ENCODE assay signal across 1 cellular context in genomic region chr1:36397378-36398230, GRCh38.
TF ChIP-seq lines count a peak whose summit lies in the region.

Gene LSM10, minus strand, starts transcription at chr1:36397908. Its CDS starts 3,779 bp downstream, at chr1:36394129.

TF ChIP-seq in HepG2, 621 proteins besides CTCF, POLR2A, EP300 and RAD21 (continued from another document and continues in another):
- TF ChIP-seq, protein P1, sequence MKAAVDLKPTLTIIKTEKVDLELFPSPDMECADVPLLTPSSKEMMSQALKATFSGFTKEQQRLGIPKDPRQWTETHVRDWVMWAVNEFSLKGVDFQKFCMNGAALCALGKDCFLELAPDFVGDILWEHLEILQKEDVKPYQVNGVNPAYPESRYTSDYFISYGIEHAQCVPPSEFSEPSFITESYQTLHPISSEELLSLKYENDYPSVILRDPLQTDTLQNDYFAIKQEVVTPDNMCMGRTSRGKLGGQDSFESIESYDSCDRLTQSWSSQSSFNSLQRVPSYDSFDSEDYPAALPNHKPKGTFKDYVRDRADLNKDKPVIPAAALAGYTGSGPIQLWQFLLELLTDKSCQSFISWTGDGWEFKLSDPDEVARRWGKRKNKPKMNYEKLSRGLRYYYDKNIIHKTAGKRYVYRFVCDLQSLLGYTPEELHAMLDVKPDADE (CRISPR knock-in tag; IDR thresholded peaks at IDR 0.05), result 0 out of 2 replicates have a peak, but pooled peaks have one; percentile 42
- TF ChIP-seq ZNF12 (CRISPR knock-in tag; IDR thresholded peaks at IDR 0.05) (peak; percentile 90), HDAC2 (CRISPR knock-in tag; IDR thresholded peaks at IDR 0.05) (peak; percentile 49; the same call in 1 of the 2 replicates), ZNF326 (CRISPR knock-in tag; IDR thresholded peaks at IDR 0.05; ENCODE audit: borderline replicate concordance) (no peak), ZNF614 (CRISPR knock-in tag; IDR thresholded peaks at IDR 0.05; ENCODE audit: borderline replicate concordance) (peak; percentile 56), ZSCAN12 (CRISPR knock-in tag; IDR thresholded peaks at IDR 0.05) (0 out of 2 replicates have a peak, but pooled peaks have one; percentile 41), TBX2 (CRISPR knock-in tag; IDR thresholded peaks at IDR 0.05; ENCODE audit: borderline replicate concordance) (peak; percentile 70; the same call in 1 of the 2 replicates), ZZZ3 (CRISPR knock-in tag; IDR thresholded peaks at IDR 0.05; ENCODE audit: borderline replicate concordance) (no peak), YY1 (IDR thresholded peaks at IDR 0.05; ENCODE audit: insufficient read depth, insufficient replicate concordance, low read depth, low read length) (peak; percentile 78), UBTF (CRISPR knock-in tag; IDR thresholded peaks at IDR 0.05) (peak; percentile 89), POGZ (CRISPR knock-in tag; IDR thresholded peaks at IDR 0.05) (0 out of 2 replicates have a peak, but pooled peaks have one; percentile 48), ZC3H13 (CRISPR knock-in tag; IDR thresholded peaks at IDR 0.05) (0 out of 2 replicates have a peak, but pooled peaks have one; percentile 43), ZSCAN21 (CRISPR knock-in tag; IDR thresholded peaks at IDR 0.05; ENCODE audit: borderline replicate concordance) (peak; percentile 82; the same call in 1 of the 2 replicates), CHD2 (IDR thresholded peaks at IDR 0.05; ENCODE audit: low read depth, low read length) (peak; percentile 70; the same call in 1 of the 2 replicates), KAT8 (CRISPR knock-in tag; IDR thresholded peaks at IDR 0.05) (peak; percentile 82), ZNF747 (CRISPR knock-in tag; IDR thresholded peaks at IDR 0.05; ENCODE audit: borderline replicate concordance) (no peak), ZMAT3 (CRISPR knock-in tag; conservative IDR thresholded peaks at IDR 0.05) (no peak), ZNF678 (CRISPR knock-in tag; IDR thresholded peaks at IDR 0.05) (no peak), ZBTB26 (CRISPR knock-in tag; IDR thresholded peaks at IDR 0.05; ENCODE audit: borderline replicate concordance) (peak; percentile 43; the same call in 1 of the 2 replicates), NCOA5 (CRISPR knock-in tag; IDR thresholded peaks at IDR 0.05) (no peak), KLF16 (CRISPR knock-in tag; IDR thresholded peaks at IDR 0.05) (0 out of 4 replicates have a peak, but pooled peaks of 1 of the 2 experiments have one; percentile 18), KDM5B (CRISPR knock-in tag; IDR thresholded peaks at IDR 0.05; ENCODE audit: borderline replicate concordance) (peak; percentile 84; the same call in 1 of the 2 replicates), ZNF205 (CRISPR knock-in tag; IDR thresholded peaks at IDR 0.05) (peak; percentile 91), ZNF350 (CRISPR knock-in tag; IDR thresholded peaks at IDR 0.05; ENCODE audit: borderline replicate concordance, low read depth) (peak; percentile 82), KDM3A (CRISPR knock-in tag; IDR thresholded peaks at IDR 0.05; ENCODE audit: low read depth) (peak; percentile 50; the same call in 1 of the 2 replicates), KDM2A (CRISPR knock-in tag; IDR thresholded peaks at IDR 0.05; ENCODE audit: borderline replicate concordance, low read depth) (peak; percentile 86), ZFY (CRISPR knock-in tag; IDR thresholded peaks at IDR 0.05) (peak; percentile 99), HCFC1 (IDR thresholded peaks at IDR 0.05; ENCODE audit: low read depth, low read length) (peak; percentile 88), NONO (IDR thresholded peaks at IDR 0.05) (no peak), NONO (CRISPR knock-in tag; conservative IDR thresholded peaks at IDR 0.05) (peak; percentile 90), ZNF138 (CRISPR knock-in tag; IDR thresholded peaks at IDR 0.05; ENCODE audit: low read depth) (0 out of 2 replicates have a peak, but pooled peaks have one; percentile 58), ZNF788 (CRISPR knock-in tag; IDR thresholded peaks at IDR 0.05; ENCODE audit: borderline replicate concordance) (peak; percentile 79; the same call in 1 of the 2 replicates), HMGXB3 (CRISPR knock-in tag; IDR thresholded peaks at IDR 0.05; ENCODE audit: borderline replicate concordance) (peak; percentile 99), FOXK2 (IDR thresholded peaks at IDR 0.05) (no peak), GATAD2A (CRISPR knock-in tag; IDR thresholded peaks at IDR 0.05) (0 out of 2 replicates have a peak, but pooled peaks have one; percentile 19), TAF1 (CRISPR knock-in tag; IDR thresholded peaks at IDR 0.05) (peak; percentile 94), ZNF777 (CRISPR knock-in tag; IDR thresholded peaks at IDR 0.05) (peak; percentile 69; the same call in 1 of the 2 replicates), ZSCAN22 (CRISPR knock-in tag; IDR thresholded peaks at IDR 0.05) (no peak), NR2F6 (IDR thresholded peaks at IDR 0.05) (no peak), NR2F6 (CRISPR knock-in tag; IDR thresholded peaks at IDR 0.05) (peak; percentile 23; the same call in 1 of the 2 replicates)
- TF ChIP-seq, protein P2, sequence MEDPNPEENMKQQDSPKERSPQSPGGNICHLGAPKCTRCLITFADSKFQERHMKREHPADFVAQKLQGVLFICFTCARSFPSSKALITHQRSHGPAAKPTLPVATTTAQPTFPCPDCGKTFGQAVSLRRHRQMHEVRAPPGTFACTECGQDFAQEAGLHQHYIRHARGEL (CRISPR knock-in tag; IDR thresholded peaks at IDR 0.05), result no peak
- TF ChIP-seq, protein P3, sequence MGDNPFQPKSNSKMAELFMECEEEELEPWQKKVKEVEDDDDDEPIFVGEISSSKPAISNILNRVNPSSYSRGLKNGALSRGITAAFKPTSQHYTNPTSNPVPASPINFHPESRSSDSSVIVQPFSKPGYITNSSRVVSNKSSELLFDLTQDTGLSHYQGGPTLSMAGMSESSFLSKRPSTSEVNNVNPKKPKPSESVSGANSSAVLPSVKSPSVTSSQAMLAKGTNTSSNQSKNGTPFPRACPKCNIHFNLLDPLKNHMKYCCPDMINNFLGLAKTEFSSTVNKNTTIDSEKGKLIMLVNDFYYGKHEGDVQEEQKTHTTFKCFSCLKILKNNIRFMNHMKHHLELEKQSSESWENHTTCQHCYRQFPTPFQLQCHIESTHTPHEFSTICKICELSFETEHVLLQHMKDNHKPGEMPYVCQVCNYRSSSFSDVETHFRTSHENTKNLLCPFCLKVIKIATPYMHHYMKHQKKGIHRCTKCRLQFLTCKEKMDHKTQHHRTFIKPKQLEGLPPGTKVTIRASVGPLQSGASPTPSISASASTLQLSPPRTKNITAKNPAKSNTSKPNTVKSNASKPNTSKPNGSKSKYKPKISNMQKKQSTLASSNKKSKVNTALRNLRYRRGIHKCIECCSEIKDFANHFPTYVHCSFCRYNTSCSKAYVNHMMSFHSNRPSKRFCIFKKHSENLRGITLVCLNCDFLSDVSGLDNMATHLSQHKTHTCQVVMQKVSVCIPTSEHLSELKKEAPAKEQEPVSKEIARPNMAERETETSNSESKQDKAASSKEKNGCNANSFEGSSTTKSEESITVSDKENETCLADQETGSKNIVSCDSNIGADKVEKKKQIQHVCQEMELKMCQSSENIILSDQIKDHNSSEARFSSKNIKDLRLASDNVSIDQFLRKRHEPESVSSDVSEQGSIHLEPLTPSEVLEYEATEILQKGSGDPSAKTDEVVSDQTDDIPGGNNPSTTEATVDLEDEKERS (CRISPR knock-in tag; IDR thresholded peaks at IDR 0.05), result 0 out of 2 replicates have a peak, but pooled peaks have one; percentile 45
- TF ChIP-seq, protein P4, sequence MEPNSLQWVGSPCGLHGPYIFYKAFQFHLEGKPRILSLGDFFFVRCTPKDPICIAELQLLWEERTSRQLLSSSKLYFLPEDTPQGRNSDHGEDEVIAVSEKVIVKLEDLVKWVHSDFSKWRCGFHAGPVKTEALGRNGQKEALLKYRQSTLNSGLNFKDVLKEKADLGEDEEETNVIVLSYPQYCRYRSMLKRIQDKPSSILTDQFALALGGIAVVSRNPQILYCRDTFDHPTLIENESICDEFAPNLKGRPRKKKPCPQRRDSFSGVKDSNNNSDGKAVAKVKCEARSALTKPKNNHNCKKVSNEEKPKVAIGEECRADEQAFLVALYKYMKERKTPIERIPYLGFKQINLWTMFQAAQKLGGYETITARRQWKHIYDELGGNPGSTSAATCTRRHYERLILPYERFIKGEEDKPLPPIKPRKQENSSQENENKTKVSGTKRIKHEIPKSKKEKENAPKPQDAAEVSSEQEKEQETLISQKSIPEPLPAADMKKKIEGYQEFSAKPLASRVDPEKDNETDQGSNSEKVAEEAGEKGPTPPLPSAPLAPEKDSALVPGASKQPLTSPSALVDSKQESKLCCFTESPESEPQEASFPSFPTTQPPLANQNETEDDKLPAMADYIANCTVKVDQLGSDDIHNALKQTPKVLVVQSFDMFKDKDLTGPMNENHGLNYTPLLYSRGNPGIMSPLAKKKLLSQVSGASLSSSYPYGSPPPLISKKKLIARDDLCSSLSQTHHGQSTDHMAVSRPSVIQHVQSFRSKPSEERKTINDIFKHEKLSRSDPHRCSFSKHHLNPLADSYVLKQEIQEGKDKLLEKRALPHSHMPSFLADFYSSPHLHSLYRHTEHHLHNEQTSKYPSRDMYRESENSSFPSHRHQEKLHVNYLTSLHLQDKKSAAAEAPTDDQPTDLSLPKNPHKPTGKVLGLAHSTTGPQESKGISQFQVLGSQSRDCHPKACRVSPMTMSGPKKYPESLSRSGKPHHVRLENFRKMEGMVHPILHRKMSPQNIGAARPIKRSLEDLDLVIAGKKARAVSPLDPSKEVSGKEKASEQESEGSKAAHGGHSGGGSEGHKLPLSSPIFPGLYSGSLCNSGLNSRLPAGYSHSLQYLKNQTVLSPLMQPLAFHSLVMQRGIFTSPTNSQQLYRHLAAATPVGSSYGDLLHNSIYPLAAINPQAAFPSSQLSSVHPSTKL (CRISPR knock-in tag; IDR thresholded peaks at IDR 0.05), result no peak
- TF ChIP-seq, protein P5, sequence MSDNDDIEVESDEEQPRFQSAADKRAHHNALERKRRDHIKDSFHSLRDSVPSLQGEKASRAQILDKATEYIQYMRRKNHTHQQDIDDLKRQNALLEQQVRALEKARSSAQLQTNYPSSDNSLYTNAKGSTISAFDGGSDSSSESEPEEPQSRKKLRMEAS (IDR thresholded peaks at IDR 0.05), result peak; percentile 64
